Comparison of ENCODE assay signal across 8 cellular contexts in genomic region chr3:13046569-13047279, GRCh38. TPM values are rescaled to one million over a fixed set of nuclear protein-coding genes. Genes with fewer than 3 reads are reported as not detected.
A peak's percentile ranks its signal among the peaks of the same experiment; 100 is the strongest.
DNase-seq lines count a peak whose midpoint lies in the region; ATAC-seq and TF ChIP-seq lines count a peak whose summit lies in the region.

No MANE protein-coding gene starts in this region.

- no peaks in the 10 kb centered on the region for H3K36me3 Mint-ChIP-seq in endodermal cell (ENCODE audit: low read depth)
- H3K36me3 Mint-ChIP-seq in mesothelial cell of epicardium: no peaks in the 10 kb centered on the region

- no peaks in the 10 kb centered on the region for H3K27me3 Mint-ChIP-seq in endodermal cell (ENCODE audit: insufficient read depth)
- no peaks in the 10 kb centered on the region for H3K27me3 Mint-ChIP-seq in mesothelial cell of epicardium (ENCODE audit: low read depth)

- no peaks in the 10 kb centered on the region for H3K27me3 ChIP-seq in endodermal cell (ENCODE audit: control insufficient read depth, insufficient read depth, low read length, poor library complexity, severe bottlenecking)

- peak; percentile 6 for ATAC-seq in GM18499 (IDR thresholded peaks at IDR 0.05; ENCODE audit: insufficient read depth, unreplicated experiment)
- ATAC-seq in GM21390 (IDR thresholded peaks at IDR 0.05; ENCODE audit: unreplicated experiment): peak; percentile 26
- peak; percentile 23 for ATAC-seq in HG03175 (IDR thresholded peaks at IDR 0.05; ENCODE audit: unreplicated experiment)

- DNase-seq in endodermal cell (no peak), mesothelial cell of epicardium (ENCODE audit: low spot score in 2 of 2, unreplicated experiment in 2 of 2) (no peak), ureter (ENCODE audit: low spot score) (no peak), NCI-H1105 (lab: John Stamatoyannopoulos, UW) (no peak)
- no peak for DNase-seq in stimulated activated CD4-positive, alpha-beta T cell treated with anti-CD3 and anti-CD28 coated beads, Interleukin-2, amount 100 ng/mL, for 48 hours

- H3K9me3 Mint-ChIP-seq in endodermal cell (no peaks in the 10 kb centered on the region), mesothelial cell of epicardium (no peaks in the 10 kb centered on the region)

- H3K4me3 ChIP-seq in endodermal cell (ENCODE audit: low read length): no peak overlapping the region

- no peak overlapping the region for H3K9ac ChIP-seq in endodermal cell (ENCODE audit: extremely low read depth, low read length, poor library complexity, severe bottlenecking)

- H3K27ac Mint-ChIP-seq in endodermal cell (no peak overlapping the region), mesothelial cell of epicardium (no peak overlapping the region)

- H3K4me1 Mint-ChIP-seq in endodermal cell: peaks cover 23% of the 10 kb centered on the region
- H3K4me1 Mint-ChIP-seq in mesothelial cell of epicardium: peaks cover 9% of the 10 kb centered on the region

- H3K27ac ChIP-seq in endodermal cell (ENCODE audit: low read depth, low read length): peak overlapping the region; percentile 65

- H3K4me1 ChIP-seq in endodermal cell (ENCODE audit: control insufficient read depth, insufficient read depth, low read length): peaks cover 14% of the 10 kb centered on the region

- TF ChIP-seq CTCF in endodermal cell (conservative IDR thresholded peaks at IDR 0.05): no peak
- TF ChIP-seq CTCF in mesothelial cell of epicardium (IDR thresholded peaks at IDR 0.05; ENCODE audit: unreplicated experiment): no peak

- no peaks in the 10 kb centered on the region for H3K36me3 ChIP-seq in endodermal cell (ENCODE audit: control insufficient read depth, insufficient read depth, low read length)

- no peaks in the 10 kb centered on the region for H3K9me3 ChIP-seq in endodermal cell (ENCODE audit: control insufficient read depth, low read length)

- H3K4me3 Mint-ChIP-seq in endodermal cell: no peak overlapping the region
- no peak overlapping the region for H3K4me3 Mint-ChIP-seq in mesothelial cell of epicardium

- WGBS in endodermal cell (ENCODE audit: insufficient coverage in 1 of 2, insufficient read length in 1 of 2), 2 experiments: 88 to 91% methylated on average over 9 to 15 of the region's 15 CpGs

RNA-seq across cellular contexts. Expression of gene IQSEC1, which starts 26.5 kb away (rescaled TPM):
- total RNA-seq in endodermal cell: 10 to 100 TPM; 22.7 to 24.5 TPM
- 39.0 TPM for polyA plus RNA-seq in endodermal cell (2013, experiment 1 of 2)
- polyA plus RNA-seq in endodermal cell (2013, experiment 2 of 2): 38.9 TPM
- total RNA-seq in mesothelial cell of epicardium: 39.9 to 42.4 TPM (median 41.7 TPM) in 3 replicates
- 55.2 TPM for total RNA-seq in ureter
